In the genomic region with DNA sequence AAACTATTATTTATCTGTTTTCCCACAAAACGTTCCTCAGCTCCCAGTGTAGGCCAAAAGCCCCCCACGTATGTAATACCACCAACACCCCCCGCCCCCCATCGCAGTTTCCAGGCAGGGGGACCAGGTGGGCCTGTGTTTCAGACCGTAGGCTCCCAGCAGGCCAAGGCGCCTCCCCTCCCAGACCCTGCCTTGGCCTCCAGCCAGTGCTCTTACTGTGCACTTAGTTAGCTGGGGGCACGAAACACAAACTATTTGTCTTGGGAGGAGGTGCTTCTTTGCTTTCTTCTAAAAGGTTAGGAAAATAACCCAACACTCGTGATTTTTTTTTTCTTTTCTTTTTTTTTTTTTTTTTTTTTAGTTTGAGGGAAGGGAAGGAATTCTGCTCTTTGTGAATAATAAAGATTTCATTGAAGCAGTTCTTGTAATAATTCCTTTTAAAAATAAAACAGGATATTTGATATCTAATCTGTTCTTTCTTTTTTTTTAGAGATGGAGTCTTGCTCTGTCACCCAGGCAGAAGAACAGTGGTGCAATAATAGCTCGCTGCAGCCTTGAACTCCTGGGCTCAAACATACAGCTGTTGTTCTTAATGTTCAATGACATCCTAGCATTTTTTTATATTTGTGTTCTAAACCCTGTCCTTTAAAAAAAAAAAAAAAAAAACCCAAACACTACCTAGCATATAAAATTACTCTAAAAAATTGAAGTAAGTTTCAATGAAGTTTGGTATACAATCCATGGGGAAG, we compare ENCODE assay signal across 8 cellular contexts.
DNase-seq lines count a peak whose midpoint lies in the region; ATAC-seq, FAIRE-seq and TF ChIP-seq lines count a peak whose summit lies in the region.
"Had no signal": no experiment of that assay in that cellular context is flagged by ENCODE, and none has a peak within 500 bp of the region (broad histone marks: within the 10 kb centered on the region; RNA-seq: fewer than 3 reads in every experiment).

No MANE protein-coding gene starts in this region.

- TF ChIP-seq EP300 in ovary (IDR thresholded peaks at IDR 0.05): no peak

- no peak for ATAC-seq in activated T-cell treated with anti-CD3 and anti-CD28 coated beads, Interleukin-2, amount 50 U/mL, for 4 hours

- no peak overlapping the region for H3K4me3 Mint-ChIP-seq in activated T-cell treated with anti-CD3 and anti-CD28 coated beads, Interleukin-2, amount 50 U/mL, for 4 hours

- H3K27me3 Mint-ChIP-seq in activated T-cell treated with anti-CD3 and anti-CD28 coated beads, Interleukin-2, amount 50 U/mL, for 4 hours (ENCODE audit: low read depth): peaks cover 7% of the 10 kb centered on the region

- TF ChIP-seq CTCF in ovary (IDR thresholded peaks at IDR 0.05): no peak

- H3K9me3 Mint-ChIP-seq in activated T-cell treated with anti-CD3 and anti-CD28 coated beads, Interleukin-2, amount 50 U/mL, for 4 hours: no peaks in the 10 kb centered on the region

- H3K4me1 ChIP-seq in ovary (ENCODE audit: insufficient read depth): peaks cover 6% of the 10 kb centered on the region

- H3K36me3 Mint-ChIP-seq in activated T-cell treated with anti-CD3 and anti-CD28 coated beads, Interleukin-2, amount 50 U/mL, for 4 hours (ENCODE audit: insufficient read depth): no peaks in the 10 kb centered on the region

- peak overlapping the region in 1 of 2 donors; percentile 62 for H3K27ac ChIP-seq in ovary

- 17 to 31% (median 20%) methylated on average over 9 of the region's 9 CpGs for WGBS in ovary, 3 donors

- peak; percentile 6 for DNase-seq in NCI-H748 (lab: John Stamatoyannopoulos, UW; ENCODE audit: unreplicated experiment)
- no peak for DNase-seq in NCI-H748 treated with DMSO at 0.1 percent for 48 hours (lab: John Stamatoyannopoulos, UW)
- DNase-seq in NCI-H2171 (lab: John Stamatoyannopoulos, UW): peak; percentile 15
- peak; percentile 57 to 81 (median 75) for DNase-seq in ovary
- no peak for DNase-seq in cerebellar cortex (ENCODE audit: low spot score)
- no peak for DNase-seq in activated T-cell treated with anti-CD3 and anti-CD28 coated beads, Interleukin-2, amount 50 U/mL, for 4 hours
- DNase-seq: NCI-H510A had no signal

- H3K36me3 ChIP-seq in ovary: no peaks in the 10 kb centered on the region

- peak; percentile 61 for FAIRE-seq in endometrium (lab: Jason Lieb, UNC)

- TF ChIP-seq POLR2A in ovary (IDR thresholded peaks at IDR 0.05): no peak

- H3K9me3 ChIP-seq in ovary: no peaks in the 10 kb centered on the region

- intact Hi-C loops in ovary (cut with DNase I): loop anchor here in 1 of 4 donors (10.0 kb wide), 1 partner anchor 231 kb away; no protein-coding TSS in a partner anchor

- no peaks in the 10 kb centered on the region for H3K27me3 ChIP-seq in ovary

- H3K4me1 Mint-ChIP-seq in activated T-cell treated with anti-CD3 and anti-CD28 coated beads, Interleukin-2, amount 50 U/mL, for 4 hours (ENCODE audit: low read depth): no peaks in the 10 kb centered on the region

- H3K4me3 ChIP-seq in ovary: no peak overlapping the region

Comparison
In these comparisons a context has a peak if more than half of its experiments do, and no peak if none do; other contexts are left out.
1. DNase-seq: peak in NCI-H748 (single experiment), NCI-H2171 (single experiment) and ovary (5 of 5); none in NCI-H748 treated with DMSO at 0.1 percent for 48 hours (single experiment), cerebellar cortex (single experiment) and activated T-cell treated with anti-CD3 and anti-CD28 coated beads, Interleukin-2, amount 50 U/mL, for 4 hours (single experiment).